8 cellular contexts compared by ENCODE assay signal in the genomic region with DNA sequence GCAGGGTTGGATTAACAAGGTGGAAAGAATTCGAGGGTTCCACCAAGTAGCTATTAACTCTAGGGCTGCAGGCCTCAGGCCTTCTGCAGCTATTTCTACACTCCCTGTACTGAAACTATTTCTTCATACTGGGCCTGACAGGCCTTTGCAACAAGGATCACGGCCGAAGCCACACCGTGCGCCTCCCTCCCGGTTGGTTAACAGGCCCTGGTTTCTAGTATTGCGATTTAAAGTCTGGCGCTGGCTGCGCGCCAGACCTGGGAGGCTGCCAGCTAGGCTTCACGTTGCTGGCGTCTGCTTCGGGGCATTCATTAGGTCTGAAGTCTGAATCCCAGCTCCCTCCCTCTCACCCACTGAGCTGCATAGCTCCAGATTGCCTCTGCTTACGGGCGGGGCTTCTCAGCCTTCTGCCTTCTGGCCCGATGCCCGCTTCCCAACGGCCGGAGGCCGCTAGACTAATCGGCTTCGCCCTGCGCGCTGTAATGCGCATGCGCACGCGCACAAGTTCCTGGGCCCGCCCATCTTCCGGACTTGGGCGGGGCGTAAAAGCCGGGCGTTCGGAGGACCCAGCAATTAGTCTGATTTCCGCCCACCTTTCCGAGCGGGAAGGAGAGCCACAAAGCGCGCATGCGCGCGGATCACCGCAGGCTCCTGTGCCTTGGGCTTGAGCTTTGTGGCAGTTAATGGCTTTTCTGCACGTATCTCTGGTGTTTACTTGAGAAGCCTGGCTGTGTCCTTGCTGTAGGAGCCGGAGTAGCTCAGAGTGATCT. TPM values are rescaled to one million over a fixed set of nuclear protein-coding genes. Genes with fewer than 3 reads are reported as not detected.
DNase-seq lines count a peak whose midpoint lies in the region; ATAC-seq and TF ChIP-seq lines count a peak whose summit lies in the region.

No MANE protein-coding gene starts in this region.

- peak overlapping the region; percentile 97 for H3K4me2 ChIP-seq in SK-N-SH

- CTCF ChIA-PET in SK-N-SH (lab: Yijun Ruan, JAX): interaction anchor here (0.8 to 1.4 kb wide), 5 partner anchors 10 to 152 kb away, joined by 3 to 4 read pairs (median 3); no protein-coding TSS in a partner anchor

- 4% methylated on average over 8 of the region's 46 CpGs for WGBS in SK-N-SH (ENCODE audit: low lambda C conversion rate)

- H3K27me3 ChIP-seq in GM06990 (replicated peaks; ENCODE audit: control insufficient read depth, insufficient read depth, low read length) (no peaks in the 10 kb centered on the region), SK-N-SH (ENCODE audit: insufficient read depth) (no peaks in the 10 kb centered on the region)

- H3K79me2 ChIP-seq in SK-N-SH (ENCODE audit: insufficient read depth): peaks cover 68% of the 10 kb centered on the region

- H3F3A ChIP-seq in SK-N-SH (replicated peaks; ENCODE audit: insufficient read depth): peaks cover 58% of the 10 kb centered on the region

- peak overlapping the region; percentile 98 to 99 for H3K27ac Mint-ChIP-seq in activated naive CD4-positive, alpha-beta T cell treated with anti-CD3 and anti-CD28 coated beads, Interleukin-2, amount 50 U/mL, for 72 hours

- H3K9me2 ChIP-seq in SK-N-SH: no peaks in the 10 kb centered on the region

- H3K4me3 ChIP-seq in GM06990 (replicated peaks; ENCODE audit: low read depth, low read length): peak overlapping the region; percentile 96
- peak overlapping the region; percentile 84 to 98 for H3K4me3 ChIP-seq in SK-N-SH (ENCODE audit: low read depth in 2 of 2, low read length in 1 of 2)

- H3K36me3 Mint-ChIP-seq in activated naive CD4-positive, alpha-beta T cell treated with anti-CD3 and anti-CD28 coated beads, Interleukin-2, amount 50 U/mL, for 72 hours: peaks cover 57 to 63% of the 10 kb centered on the region in 2 donors

- no peak overlapping the region for H2AFZ ChIP-seq in SK-N-SH (ENCODE audit: low read depth)

- H3K27ac ChIP-seq in SK-N-SH (ENCODE audit: low read depth in 2 of 2, low read length in 1 of 2): peak overlapping the region; percentile 89 to 96
- peak overlapping the region; percentile 87 for H3K27ac ChIP-seq in temporal lobe (ENCODE audit: low read depth, low read length)

- peak overlapping the region; percentile 99 for H3K9ac ChIP-seq in SK-N-SH

- no peak; the same call in 1 of the 2 replicates for TF ChIP-seq RAD21 in SK-N-SH (IDR thresholded peaks at IDR 0.05; ENCODE audit: low read length)

- peaks cover 12% of the 10 kb centered on the region in 2 experiments; a peak in 3 of 4 replicates for H3K4me1 ChIP-seq in SK-N-SH (ENCODE audit: control insufficient read depth in 1 of 2, insufficient read depth in 2 of 2, low read depth in 1 of 2, low read length in 1 of 2)

- DNase-seq in GM06990 (ENCODE audit: extremely low read depth, insufficient read length): peak; percentile 98
- DNase-seq in NCI-H1092 (lab: John Stamatoyannopoulos, UW): peak; percentile 98
- DNase-seq in SK-N-SH: peak; percentile 93
- DNase-seq in activated naive CD4-positive, alpha-beta T cell treated with anti-CD3 and anti-CD28 coated beads, Interleukin-2, amount 50 U/mL, for 72 hours (ENCODE audit: low spot score in 2 of 2): peak; percentile 96 to 98
- peak; percentile 92 for DNase-seq in glomerular endothelial cell (ENCODE audit: extremely low read depth, low read depth, low spot score)
- peak; percentile 97 for DNase-seq in occipital lobe (lab: John Stamatoyannopoulos, UW)

- H3K36me3 ChIP-seq in GM06990 (ENCODE audit: control insufficient read depth, insufficient read depth, low read length) (peaks cover 5% of the 10 kb centered on the region; the same call in 1 of the 2 replicates), SK-N-SH (replicated peaks in 1 of 2; ENCODE audit: control insufficient read depth in 1 of 2, insufficient read depth in 2 of 2, low read length in 1 of 2) (peaks cover 40 to 49% of the 10 kb centered on the region in 2 experiments)

- POLR2A ChIA-PET in SK-N-SH (lab: Yijun Ruan, JAX): interaction anchor here (0.8 to 4.0 kb wide), 10 partner anchors 9 to 193 kb away, joined by 3 to 45 read pairs (median 7); partner anchors contain the start of genes GTF2H1, HPS5, TSG101 and UEVLD

- no peaks in the 10 kb centered on the region for H3K9me3 Mint-ChIP-seq in activated naive CD4-positive, alpha-beta T cell treated with anti-CD3 and anti-CD28 coated beads, Interleukin-2, amount 50 U/mL, for 72 hours

- TF ChIP-seq EP300 in SK-N-SH (IDR thresholded peaks at IDR 0.05; ENCODE audit: borderline replicate concordance in 1 of 2, low read depth in 1 of 2, low read length in 1 of 2): peak; percentile 27 to 66; a peak in 2 of 4 replicates

- peak; percentile 61 for ATAC-seq in HG02588 (IDR thresholded peaks at IDR 0.05; ENCODE audit: unreplicated experiment)
- ATAC-seq in activated naive CD4-positive, alpha-beta T cell treated with anti-CD3 and anti-CD28 coated beads, Interleukin-2, amount 50 U/mL, for 72 hours: peak; percentile 63 to 75

- TF ChIP-seq CTCF in GM06990 (IDR thresholded peaks at IDR 0.05; ENCODE audit: insufficient read depth, low read length, poor library complexity, severe bottlenecking): no peak
- no peak for TF ChIP-seq CTCF in SK-N-SH (IDR thresholded peaks at IDR 0.05)

- peaks cover 52% of the 10 kb centered on the region for H4K20me1 ChIP-seq in SK-N-SH (ENCODE audit: insufficient read depth)

- no peaks in the 10 kb centered on the region for H3K9me3 ChIP-seq in SK-N-SH

TF ChIP-seq in SK-N-SH, 30 proteins besides CTCF, POLR2A, EP300 and RAD21 (continues in another document):
- TF ChIP-seq PBX3 (IDR thresholded peaks at IDR 0.05) (peak; percentile 75), MEF2A (IDR thresholded peaks at IDR 0.05; ENCODE audit: borderline replicate concordance, low read depth) (no peak), NRF1 (IDR thresholded peaks at IDR 0.05; ENCODE audit: low read depth, low read length) (peak; percentile 90), ELF1 (IDR thresholded peaks at IDR 0.05) (peak; percentile 69; the same call in 1 of the 2 replicates), RFX5 (IDR thresholded peaks at IDR 0.05; ENCODE audit: low read length) (peak; percentile 46; the same call in 1 of the 2 replicates), GATA2 (CRISPR knock-in tag; IDR thresholded peaks at IDR 0.05) (no peak), FOXJ3 (CRISPR knock-in tag; IDR thresholded peaks at IDR 0.05) (no peak), MXI1 (IDR thresholded peaks at IDR 0.05; ENCODE audit: low read depth, low read length) (peak; percentile 94), SMC3 (IDR thresholded peaks at IDR 0.05; ENCODE audit: low read depth, low read length) (no peak), USF1 (IDR thresholded peaks at IDR 0.05; ENCODE audit: borderline replicate concordance, low read depth) (no peak)
- TF ChIP-seq, protein P1, sequence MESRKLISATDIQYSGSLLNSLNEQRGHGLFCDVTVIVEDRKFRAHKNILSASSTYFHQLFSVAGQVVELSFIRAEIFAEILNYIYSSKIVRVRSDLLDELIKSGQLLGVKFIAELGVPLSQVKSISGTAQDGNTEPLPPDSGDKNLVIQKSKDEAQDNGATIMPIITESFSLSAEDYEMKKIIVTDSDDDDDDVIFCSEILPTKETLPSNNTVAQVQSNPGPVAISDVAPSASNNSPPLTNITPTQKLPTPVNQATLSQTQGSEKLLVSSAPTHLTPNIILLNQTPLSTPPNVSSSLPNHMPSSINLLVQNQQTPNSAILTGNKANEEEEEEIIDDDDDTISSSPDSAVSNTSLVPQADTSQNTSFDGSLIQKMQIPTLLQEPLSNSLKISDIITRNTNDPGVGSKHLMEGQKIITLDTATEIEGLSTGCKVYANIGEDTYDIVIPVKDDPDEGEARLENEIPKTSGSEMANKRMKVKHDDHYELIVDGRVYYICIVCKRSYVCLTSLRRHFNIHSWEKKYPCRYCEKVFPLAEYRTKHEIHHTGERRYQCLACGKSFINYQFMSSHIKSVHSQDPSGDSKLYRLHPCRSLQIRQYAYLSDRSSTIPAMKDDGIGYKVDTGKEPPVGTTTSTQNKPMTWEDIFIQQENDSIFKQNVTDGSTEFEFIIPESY (IDR thresholded peaks at IDR 0.05; ENCODE audit: borderline replicate concordance, low read depth): 0 out of 2 replicates have a peak, but pooled peaks have one; percentile 24

RNA-seq across cellular contexts. Expression of gene LDHA, which starts 1.6 kb away (rescaled TPM):
- polyA plus RNA-seq in SK-N-SH (2012; rRNA removed): 524 and 592 TPM in 2 replicates
- polyA plus RNA-seq in SK-N-SH (2012; cell fraction: cytosol; rRNA removed): 748 and 889 TPM in 2 replicates
- polyA plus RNA-seq in SK-N-SH (2012; cell fraction: nucleus; rRNA removed): 144 and 332 TPM in 2 replicates
- 1,000 to 10,000 TPM in 1 of 2 donors, 100 to 1,000 TPM in 1; 979 to 2,196 TPM for total RNA-seq in activated naive CD4-positive, alpha-beta T cell treated with anti-CD3 and anti-CD28 coated beads, Interleukin-2, amount 50 U/mL, for 72 hours
- 520 and 576 TPM in 2 replicates for total RNA-seq in glomerular endothelial cell
- 119 TPM for total RNA-seq in occipital lobe
- total RNA-seq in temporal lobe: 110 TPM

RNA-seq across cellular contexts. Expression of gene LDHC, which starts 16.2 kb away (rescaled TPM):
- polyA plus RNA-seq in SK-N-SH (2012; rRNA removed): not detected in 2 replicates
- polyA plus RNA-seq in SK-N-SH (2012; cell fraction: cytosol; rRNA removed): 0.08 and 0.09 TPM in 2 replicates
- polyA plus RNA-seq in SK-N-SH (2012; cell fraction: nucleus; rRNA removed): 0.04 TPM in 1 of 2 replicates, not detected in the other
- not detected for total RNA-seq in activated naive CD4-positive, alpha-beta T cell treated with anti-CD3 and anti-CD28 coated beads, Interleukin-2, amount 50 U/mL, for 72 hours
- total RNA-seq in glomerular endothelial cell: not detected in 2 replicates
- not detected for total RNA-seq in occipital lobe
- not detected for total RNA-seq in temporal lobe

RNA-seq across cellular contexts. Expression of gene LDHAL6A, which starts 59.7 kb away (rescaled TPM):
- not detected in 2 replicates for polyA plus RNA-seq in SK-N-SH (2012; rRNA removed)
- not detected in 2 replicates for polyA plus RNA-seq in SK-N-SH (2012; cell fraction: cytosol; rRNA removed)
- polyA plus RNA-seq in SK-N-SH (2012; cell fraction: nucleus; rRNA removed): not detected in 2 replicates
- total RNA-seq in activated naive CD4-positive, alpha-beta T cell treated with anti-CD3 and anti-CD28 coated beads, Interleukin-2, amount 50 U/mL, for 72 hours: not detected
- total RNA-seq in glomerular endothelial cell (not detected in 2 replicates), occipital lobe (0.62 TPM), temporal lobe (0.25 TPM)

Comparison
In these comparisons a context has a peak if more than half of its experiments do, and no peak if none do; other contexts are left out.
1. Peak in every context shown above with its lines: DNase-seq, ATAC-seq, H3K4me3 ChIP-seq and H3K27ac ChIP-seq.